In the genomic region with DNA sequence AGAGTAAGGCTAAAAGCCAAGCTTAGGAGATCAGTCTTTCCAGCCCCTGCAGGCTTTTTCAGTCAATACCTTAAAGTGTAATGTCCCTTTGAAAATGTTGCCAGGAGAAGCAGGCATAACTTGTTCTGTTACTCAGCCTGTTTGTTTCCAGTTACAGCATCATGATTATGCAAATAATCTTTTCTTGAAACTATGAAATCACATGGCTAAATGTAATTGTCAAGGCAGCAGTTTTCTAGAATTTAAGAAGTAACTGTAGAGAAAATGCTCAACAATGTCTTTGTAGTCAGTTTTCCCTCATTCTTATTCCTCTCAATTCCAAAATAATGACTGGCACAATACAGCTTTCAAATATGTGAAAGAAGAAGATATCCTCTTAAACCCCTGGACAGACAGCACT, we compare ENCODE assay signal across 10 cellular contexts. TPM values are rescaled to one million over a fixed set of nuclear protein-coding genes. Genes with fewer than 3 reads are reported as not detected.
DNase-seq lines count a peak whose midpoint lies in the region; TF ChIP-seq lines count a peak whose summit lies in the region.
"Had no signal": no experiment of that assay in that cellular context is flagged by ENCODE, and none has a peak within 500 bp of the region (broad histone marks: within the 10 kb centered on the region; RNA-seq: fewer than 3 reads in every experiment).

No MANE protein-coding gene starts in this region.

- DNase-seq in Caco-2, result no peak
- DNase-seq in Karpas-422, result no peak
- no peak for DNase-seq in MCF 10A (ENCODE audit: unreplicated experiment)
- DNase-seq in neural progenitor cell (ENCODE audit: low spot score), result no peak
- DNase-seq in iPS-NIHi11 (ENCODE audit: low spot score), result no peak
- no peak for DNase-seq in retina
- no peak for DNase-seq in NCI-H345 treated with DMSO at 0.1 percent for 48 hours (lab: John Stamatoyannopoulos, UW; ENCODE audit: unreplicated experiment)
- DNase-seq in NCI-H2196 treated with DMSO at 0.1 percent for 48 hours (lab: John Stamatoyannopoulos, UW; ENCODE audit: unreplicated experiment), result no peak
- DNase-seq: activated CD4-positive, alpha-beta T cell treated with anti-CD3 and anti-CD28 coated beads, Interleukin-2, amount 50 U/mL, for 1 hour; MV-4-11 had no signal

- H3K4me3 ChIP-seq in Caco-2 (ENCODE audit: low read depth, low read length), result no peak overlapping the region
- H3K4me3 ChIP-seq in Karpas-422 (ENCODE audit: low read length), result no peak overlapping the region
- H3K4me3 ChIP-seq in neural progenitor cell, result no peak overlapping the region

- no peaks in the 10 kb centered on the region for H3K9me2 ChIP-seq in Karpas-422 (replicated peaks; ENCODE audit: insufficient read depth, low read length)

- intact Hi-C loops in Caco-2 (cut with micrococcal nuclease; ENCODE audit: unreplicated experiment), result no loop called here
- intact Hi-C loops in MCF 10A (cut with micrococcal nuclease), result no loop called here

- H3K4me2 ChIP-seq in Karpas-422 (ENCODE audit: low read depth, low read length, poor library complexity, severe bottlenecking), result peak overlapping the region; percentile 94
- peak overlapping the region; percentile 91 for H3K4me2 ChIP-seq in neural progenitor cell

- H4K20me1 ChIP-seq in Karpas-422 (ENCODE audit: insufficient read depth, low read depth, low read length) (no peaks in the 10 kb centered on the region), neural progenitor cell (ENCODE audit: low read depth) (no peaks in the 10 kb centered on the region)

- H3K4me1 ChIP-seq in Caco-2, result 0 out of 2 replicates have a peak, but pooled peaks cover 3% of the 10 kb centered on the region
- peaks cover 28% of the 10 kb centered on the region for H3K4me1 ChIP-seq in Karpas-422 (ENCODE audit: low read length)
- no peaks in the 10 kb centered on the region for H3K4me1 ChIP-seq in neural progenitor cell

- no peaks in the 10 kb centered on the region for H3K9me3 Mint-ChIP-seq in Caco-2 (ENCODE audit: unreplicated experiment)
- no peaks in the 10 kb centered on the region for H3K9me3 Mint-ChIP-seq in MCF 10A (ENCODE audit: unreplicated experiment)
- no peaks in the 10 kb centered on the region for H3K9me3 Mint-ChIP-seq in neural progenitor cell

- no peak for TF ChIP-seq CTCF in Caco-2 (IDR thresholded peaks at IDR 0.05; ENCODE audit: insufficient read depth in 1 of 2, low read depth in 1 of 2, low read length in 1 of 2, severe bottlenecking in 1 of 2, unreplicated experiment in 1 of 2)
- no peak for TF ChIP-seq CTCF in MCF 10A (IDR thresholded peaks at IDR 0.05; ENCODE audit: unreplicated experiment)
- no peak for TF ChIP-seq CTCF in neural progenitor cell (IDR thresholded peaks at IDR 0.05)

- POLR2A ChIA-PET in Caco-2 (lab: Charles Lee) (no interaction called here), MCF 10A (lab: Yijun Ruan, JAX) (interaction anchor here (0.6 to 4.5 kb wide), 4 partner anchors 7 to 89 kb away, joined by 4 to 53 read pairs (median 14); partner anchors contain the start of gene FNBP1)

- H3K27ac Mint-ChIP-seq in Caco-2 (ENCODE audit: unreplicated experiment) (no peak overlapping the region), MCF 10A (ENCODE audit: low read depth, unreplicated experiment) (no peak overlapping the region), neural progenitor cell (no peak overlapping the region)

- H2AFZ ChIP-seq in Karpas-422 (ENCODE audit: low read length) (no peak overlapping the region), neural progenitor cell (replicated peaks) (no peak overlapping the region)

- peaks cover 6% of the 10 kb centered on the region for H3F3A ChIP-seq in neural progenitor cell (ENCODE audit: low read depth)

- H3K4me3 Mint-ChIP-seq in Caco-2 (ENCODE audit: unreplicated experiment), result no peak overlapping the region
- peak overlapping the region; percentile 19 for H3K4me3 Mint-ChIP-seq in MCF 10A (ENCODE audit: unreplicated experiment)
- H3K4me3 Mint-ChIP-seq in neural progenitor cell, result peak overlapping the region; percentile 53

- H3K9me3 ChIP-seq in Caco-2 (no peaks in the 10 kb centered on the region), Karpas-422 (ENCODE audit: low read length) (no peaks in the 10 kb centered on the region), neural progenitor cell (ENCODE audit: low read depth) (no peaks in the 10 kb centered on the region)

- BruUV-seq in Caco-2 (replicated peaks; lab: Mats Ljungman, UMichigan) (TSS peak; percentile 15), MCF 10A (replicated peaks; lab: Mats Ljungman, UMichigan) (TSS peak; percentile 6)

- H3K36me3 ChIP-seq in Caco-2 (ENCODE audit: control insufficient read depth, insufficient read depth, low read length) (no peaks in the 10 kb centered on the region), Karpas-422 (ENCODE audit: insufficient read depth, low read length) (no peaks in the 10 kb centered on the region), neural progenitor cell (no peaks in the 10 kb centered on the region)

- H3K4me1 Mint-ChIP-seq in Caco-2 (ENCODE audit: low read depth, unreplicated experiment) (no peaks in the 10 kb centered on the region), MCF 10A (ENCODE audit: insufficient read depth, unreplicated experiment) (no peaks in the 10 kb centered on the region), neural progenitor cell (peaks cover 17% of the 10 kb centered on the region)

- H3K36me3 Mint-ChIP-seq in Caco-2 (ENCODE audit: insufficient read depth, unreplicated experiment), result peaks cover 5% of the 10 kb centered on the region
- H3K36me3 Mint-ChIP-seq in MCF 10A (ENCODE audit: insufficient read depth, unreplicated experiment), result no peaks in the 10 kb centered on the region
- no peaks in the 10 kb centered on the region for H3K36me3 Mint-ChIP-seq in neural progenitor cell

- H3K27ac ChIP-seq in Karpas-422 (ENCODE audit: low read length), result peak overlapping the region; percentile 26; the same call in 1 of the 2 replicates
- H3K27ac ChIP-seq in neural progenitor cell, result no peak overlapping the region

- CTCF ChIA-PET in Caco-2 (lab: Charles Lee) (no interaction called here), MCF 10A (lab: Yijun Ruan, JAX) (interaction anchor here (1.3 kb wide), 1 partner anchor 166 kb away, joined by 8 read pairs; no protein-coding TSS in a partner anchor)

- 0 out of 2 replicates have a peak overlapping the region, but pooled peaks have one; percentile 0 for H3K9ac ChIP-seq in Karpas-422 (ENCODE audit: low read length)
- no peak overlapping the region for H3K9ac ChIP-seq in neural progenitor cell

- H3K27me3 Mint-ChIP-seq in Caco-2 (ENCODE audit: insufficient read depth, unreplicated experiment), result no peaks in the 10 kb centered on the region
- H3K27me3 Mint-ChIP-seq in MCF 10A (ENCODE audit: insufficient read depth, unreplicated experiment), result no peaks in the 10 kb centered on the region
- no peaks in the 10 kb centered on the region for H3K27me3 Mint-ChIP-seq in neural progenitor cell (ENCODE audit: insufficient read depth, low read depth)

- H3K27me3 ChIP-seq in Caco-2 (replicated peaks; ENCODE audit: control insufficient read depth, insufficient read depth, low read length) (no peaks in the 10 kb centered on the region), Karpas-422 (ENCODE audit: low read length) (no peaks in the 10 kb centered on the region), neural progenitor cell (no peaks in the 10 kb centered on the region)

- peaks cover 57% of the 10 kb centered on the region for H3K79me2 ChIP-seq in Karpas-422 (ENCODE audit: low read length)
- H3K79me2 ChIP-seq in neural progenitor cell (ENCODE audit: low read depth), result peaks cover 42% of the 10 kb centered on the region

RNA-seq across cellular contexts. Expression of gene GPR107, which starts 1.9 kb away (rescaled TPM):
- total RNA-seq in Caco-2 (2022) (49.8 and 53.1 TPM in 2 replicates), MCF 10A (2022) (32.9 and 41.8 TPM in 2 replicates), neural progenitor cell (ENCODE audit: low replicate concordance) (33.2 and 33.8 TPM in 2 replicates)
- 9.6 and 11.6 TPM in 2 replicates for total RNA-seq in Karpas-422 (2014; rRNA removed; shearing (Covaris generic); ENCODE audit: low replicate concordance)

RNA-seq across cellular contexts. Expression of gene FNBP1, which starts 8.9 kb away (rescaled TPM):
- 33.2 and 34.3 TPM in 2 replicates for total RNA-seq in Caco-2 (2022)
- 205 and 280 TPM in 2 replicates for total RNA-seq in Karpas-422 (2014; rRNA removed; shearing (Covaris generic); ENCODE audit: low replicate concordance)
- total RNA-seq in MCF 10A (2022), result 24.4 and 26.6 TPM in 2 replicates
- total RNA-seq in neural progenitor cell (ENCODE audit: low replicate concordance), result 24.3 and 34.9 TPM in 2 replicates
